1 cellular context compared by ENCODE assay signal in genomic region chr14:94114589-94115067, GRCh38.
TF ChIP-seq lines count a peak whose summit lies in the region.

No MANE protein-coding gene starts in this region.

TF ChIP-seq in HEK293T, 16 proteins besides CTCF, POLR2A, EP300 and RAD21 (continued from another document):
- TF ChIP-seq LEF1 (IDR thresholded peaks at IDR 0.05; ENCODE audit: borderline replicate concordance), result no peak
- no peak for TF ChIP-seq PKNOX1 (IDR thresholded peaks at IDR 0.05)
- no peak for TF ChIP-seq SP1 (IDR thresholded peaks at IDR 0.05)
- no peak for TF ChIP-seq ELF4 (IDR thresholded peaks at IDR 0.05)
- no peak for TF ChIP-seq TARDBP (IDR thresholded peaks at IDR 0.05)
- no peak for TF ChIP-seq L3MBTL2 (conservative IDR thresholded peaks at IDR 0.05)
